ENCODE assay signal across 11 cellular contexts in genomic region chr15:39511000-39511914, GRCh38.
DNase-seq lines count a peak whose midpoint lies in the region; ATAC-seq and TF ChIP-seq lines count a peak whose summit lies in the region.
"Had no signal": no experiment of that assay in that cellular context is flagged by ENCODE, and none has a peak within 500 bp of the region (broad histone marks: within the 10 kb centered on the region; RNA-seq: fewer than 3 reads in every experiment).

No MANE protein-coding gene starts in this region.

- no peaks in the 10 kb centered on the region for H3K79me2 ChIP-seq in ACC112 (ENCODE audit: control insufficient read depth, insufficient read depth, low read length, unreplicated experiment)

- H3K4me3 ChIP-seq in ACC112 (ENCODE audit: low read depth, low read length) (peak overlapping the region; percentile 47; the same call in 1 of the 2 replicates), mucosa of descending colon (no peak overlapping the region)
- H3K4me3 ChIP-seq: BLaER1, colonic mucosa had no signal

- intact Hi-C loops in mucosa of descending colon (cut with DNase I, micrococcal nuclease): no loop called here

- H3K27ac ChIP-seq in ACC112 (ENCODE audit: low read depth, low read length): no peak overlapping the region
- H3K27ac ChIP-seq: BLaER1, colonic mucosa had no signal

- ATAC-seq in mucosa of descending colon (peak; percentile 58), GM21619 (IDR thresholded peaks at IDR 0.05; ENCODE audit: unreplicated experiment) (no peak), HG03521 (IDR thresholded peaks at IDR 0.05; ENCODE audit: unreplicated experiment) (no peak)

- no peak for TF ChIP-seq CTCF in mucosa of descending colon (IDR thresholded peaks at IDR 0.05)

- peaks cover 14% of the 10 kb centered on the region for H3K4me1 ChIP-seq in ACC112 (ENCODE audit: control insufficient read depth, insufficient read depth, low read length, unreplicated experiment)
- no peaks in the 10 kb centered on the region for H3K4me1 ChIP-seq in mucosa of descending colon (ENCODE audit: low read depth)
- H3K4me1 ChIP-seq: BLaER1, colonic mucosa had no signal

- DNase-seq in M059J (ENCODE audit: low read depth): peak; percentile 88
- peak; percentile 87 for DNase-seq in dermis blood vessel endothelial cell
- DNase-seq in mucosa of descending colon: peak in 1 of 3 donors; percentile 60
- no peak for DNase-seq in stimulated activated CD4-positive, alpha-beta T cell treated with anti-CD3 and anti-CD28 coated beads, Interleukin-12 subunit alpha, Interleukin-12 subunit beta, amount 100 ng/mL, for 4 hours
- no peak for DNase-seq in GM19238 (ENCODE audit: insufficient read length, low spot score)
- DNase-seq: naive B cell had no signal

- H3K9me3 ChIP-seq in mucosa of descending colon: peaks cover 6% of the 10 kb centered on the region
- H3K9me3 ChIP-seq: colonic mucosa had no signal

- no peak overlapping the region for H2AFZ ChIP-seq in ACC112 (ENCODE audit: low read length, unreplicated experiment)

- H3K27me3 ChIP-seq in ACC112 (ENCODE audit: insufficient read depth, low read length): peaks cover under 1% of the 10 kb centered on the region; the same call in 1 of the 2 replicates
- H3K27me3 ChIP-seq: BLaER1, colonic mucosa had no signal

- H3K36me3 ChIP-seq in ACC112 (ENCODE audit: insufficient read depth, low read length) (no peaks in the 10 kb centered on the region), mucosa of descending colon (ENCODE audit: low read depth) (no peaks in the 10 kb centered on the region)
- H3K36me3 ChIP-seq: BLaER1, colonic mucosa had no signal

Comparison
In these comparisons a context has a peak if more than half of its experiments do, and no peak if none do; other contexts are left out.
1. DNase-seq: peak in M059J (single experiment) and dermis blood vessel endothelial cell (single experiment); none in stimulated activated CD4-positive, alpha-beta T cell treated with anti-CD3 and anti-CD28 coated beads, Interleukin-12 subunit alpha, Interleukin-12 subunit beta, amount 100 ng/mL, for 4 hours (single experiment) and GM19238 (single experiment).